23 cellular contexts compared by ENCODE assay signal in genomic region chr13:23870356-23871146, GRCh38. TPM values are rescaled to one million over a fixed set of nuclear protein-coding genes. Genes with fewer than 3 reads are reported as not detected.
A peak's percentile ranks its signal among the peaks of the same experiment; 100 is the strongest.
DNase-seq lines count a peak whose midpoint lies in the region; ATAC-seq, FAIRE-seq and TF ChIP-seq lines count a peak whose summit lies in the region.
"Had no signal": no experiment of that assay in that cellular context is flagged by ENCODE, and none has a peak within 500 bp of the region (broad histone marks: within the 10 kb centered on the region; RNA-seq: fewer than 3 reads in every experiment).

No MANE protein-coding gene starts in this region.

- H3K4me1 ChIP-seq in adipocyte (ENCODE audit: control insufficient read depth, insufficient read depth, low read length) (peaks cover 6% of the 10 kb centered on the region), small intestine (ENCODE audit: control insufficient read depth in 2 of 2, insufficient read depth in 1 of 2, low read depth in 1 of 2, low read length in 1 of 2) (no peaks in the 10 kb centered on the region)

- TF ChIP-seq CTCF in GM12872 (IDR thresholded peaks at IDR 0.05; ENCODE audit: insufficient read depth, low read depth, low read length) = peak; percentile 5; the same call in 1 of the 3 replicates

- FAIRE-seq in small intestine (lab: Jason Lieb, UNC) = no peak
- FAIRE-seq: bronchial epithelial cell had no signal

- H3K9me3 ChIP-seq in adipocyte (ENCODE audit: control insufficient read depth, low read length) (no peaks in the 10 kb centered on the region), small intestine (ENCODE audit: control insufficient read depth, low read depth) (no peaks in the 10 kb centered on the region)
- H3K9me3 ChIP-seq: neutrophil had no signal

- H3K4me3 ChIP-seq in adipocyte (ENCODE audit: low read length) (no peak overlapping the region), small intestine (ENCODE audit: low read depth in 1 of 2, low read length in 2 of 2) (no peak overlapping the region)
- H3K4me3 ChIP-seq: GM23338, lung had no signal

- 88 to 93% (median 91%) methylated on average over 12 of the region's 12 CpGs for WGBS in small intestine, 3 donors

- DNase-seq in adipocyte (ENCODE audit: low read depth) (no peak), sciatic nerve (ENCODE audit: low spot score) (no peak), small intestine (no peak), HT-29 (ENCODE audit: low spot score) (no peak)
- DNase-seq: activated CD4-positive, alpha-beta T cell treated with anti-CD3 and anti-CD28 coated beads, Interleukin-2, amount 10 ng/mL, durations not matched to agents 24 days and 14 days; endodermal cell; foreskin melanocyte; NCI-H1105; NCI-H2171 treated with DMSO at 0.1 percent for 48 hours; SHP77 had no signal

- H3K27me3 ChIP-seq in adipocyte (replicated peaks; ENCODE audit: control insufficient read depth, insufficient read depth, low read length) (no peaks in the 10 kb centered on the region), small intestine (ENCODE audit: control insufficient read depth in 2 of 2, insufficient read depth in 2 of 2, low read length in 2 of 2) (no peaks in the 10 kb centered on the region)
- H3K27me3 ChIP-seq: neutrophil had no signal

- ATAC-seq in HG03097 (IDR thresholded peaks at IDR 0.05; ENCODE audit: low FRiP score, unreplicated experiment) (peak; percentile 45), sciatic nerve (peak; percentile 48), GM21423 (IDR thresholded peaks at IDR 0.05; ENCODE audit: unreplicated experiment) (no peak)
- ATAC-seq: activated naive CD4-positive, alpha-beta T cell treated with anti-CD3 and anti-CD28 coated beads, Interleukin-2, amount 50 U/mL, for 72 hours; GM23338; stimulated activated memory B cell treated with anti-CD40 and anti-IgM and Interleukin-4, amounts not matched to agents 10 μg/mL and 1 μg/mL and 100 μg/mL, for 72 hours had no signal

- H3K27ac ChIP-seq in small intestine (ENCODE audit: low read depth in 1 of 2, low read length in 1 of 2) = no peak overlapping the region
- H3K27ac ChIP-seq: neutrophil had no signal

- intact Hi-C loops in sciatic nerve (cut with DNase I) = loop anchor here (5.0 kb wide), 1 partner anchor 403 kb away; no protein-coding TSS in a partner anchor

- H3K36me3 ChIP-seq in adipocyte (ENCODE audit: control insufficient read depth, insufficient read depth, low read length, severe bottlenecking) (no peaks in the 10 kb centered on the region), small intestine (ENCODE audit: control insufficient read depth in 2 of 2, insufficient read depth in 2 of 2, low read length in 2 of 2) (no peaks in the 10 kb centered on the region)
- H3K36me3 ChIP-seq: neutrophil had no signal

- peak overlapping the region; percentile 14 for H3K9ac ChIP-seq in adipocyte (ENCODE audit: low read length)

RNA-seq across cellular contexts. Expression of gene MIPEP, which starts 18.6 kb away (rescaled TPM):
- total RNA-seq in sciatic nerve = 11.9 TPM
- 10 to 100 TPM; 10.3 to 19.7 (median 18.0) TPM for polyA plus RNA-seq in small intestine
- 33.1 and 48.6 TPM in 2 replicates for total RNA-seq in HT-29 (2014; rRNA removed; shearing (Covaris generic))

RNA-seq across cellular contexts. Expression of gene C1QTNF9B, which starts 26.8 kb away (rescaled TPM):
- 3.0 TPM for total RNA-seq in sciatic nerve
- under 1 TPM in 1 of 3 donors, not detected in 2; 0.19 TPM for polyA plus RNA-seq in small intestine
- total RNA-seq in HT-29 (2014; rRNA removed; shearing (Covaris generic)) = not detected in 2 replicates
- total RNA-seq: activated CD4-positive, alpha-beta T cell treated with anti-CD3 and anti-CD28 coated beads, Interleukin-2, amount 10 ng/mL, durations not matched to agents 24 days and 14 days; activated naive CD4-positive, alpha-beta T cell treated with anti-CD3 and anti-CD28 coated beads, Interleukin-2, amount 50 U/mL, for 72 hours; bronchial epithelial cell; CD4-positive, alpha-beta memory T cell; endodermal cell; T-helper 2 cell treated with Interferon-gamma antibody and Interleukin-4, amounts not matched to agents 100 ng/mL and 5 ng/mL, for 36 hours; ureter had no signal
- polyA plus RNA-seq: IgD-negative memory B cell, lung had no signal
